19 cellular contexts compared by ENCODE assay signal in genomic region chr22:47457509-47458300, GRCh38.
DNase-seq lines count a peak whose midpoint lies in the region; ATAC-seq and TF ChIP-seq lines count a peak whose summit lies in the region.
"Had no signal": no experiment of that assay in that cellular context is flagged by ENCODE, and none has a peak within 500 bp of the region (broad histone marks: within the 10 kb centered on the region; RNA-seq: fewer than 3 reads in every experiment).

No MANE protein-coding gene starts in this region.

- no peaks in the 10 kb centered on the region for H3K36me3 ChIP-seq in CD8-positive, alpha-beta T cell (ENCODE audit: insufficient read depth, low read length)
- no peaks in the 10 kb centered on the region for H3K36me3 ChIP-seq in colonic mucosa
- H3K36me3 ChIP-seq: BLaER1 had no signal

- in situ Hi-C loops in KBM-7 (cut with MboI; ENCODE audit: low pct_unique_long_range_greater_than_20kb, low sequenced_read_pairs): no loop called here

- intact Hi-C loops in CD8-positive, alpha-beta T cell (cut with DNase I, micrococcal nuclease): no loop called here
- intact Hi-C loops in colonic mucosa (cut with DNase I) (no loop called here), posterior vena cava (cut with DNase I) (no loop called here)

- DNase-seq in CD8-positive, alpha-beta T cell: no peak
- DNase-seq in colonic mucosa (peak; percentile 2), posterior vena cava (ENCODE audit: low spot score) (peak; percentile 80), KBM-7 (no peak), NCI-H1694 treated with DMSO at 0.1 percent for 48 hours (lab: John Stamatoyannopoulos, UW) (no peak), NOMO-1 (lab: John Stamatoyannopoulos, UW; ENCODE audit: unreplicated experiment in 2 of 2) (no peak)
- DNase-seq: CD4-positive, CD25-positive, alpha-beta regulatory T cell; CD8-positive, alpha-beta memory T cell; DMS53; DMS79 treated with DMSO at 0.1 percent for 48 hours; GF-D8; H9 had no signal

- H3K27ac Mint-ChIP-seq in CD8-positive, alpha-beta T cell: peak overlapping the region; percentile 32
- H3K27ac Mint-ChIP-seq: B cell; CD4-positive, CD25-positive, alpha-beta regulatory T cell; CD8-positive, alpha-beta memory T cell; GM23338; H9 had no signal

- CTCF ChIA-PET in CD8-positive, alpha-beta T cell (lab: Charles Lee): no interaction called here

- no peaks in the 10 kb centered on the region for H3K9me3 ChIP-seq in CD8-positive, alpha-beta T cell (ENCODE audit: low read length)
- no peaks in the 10 kb centered on the region for H3K9me3 ChIP-seq in colonic mucosa
- H3K9me3 ChIP-seq in iPS-18c (ENCODE audit: control insufficient read depth, insufficient read depth, low read length): peaks cover 51% of the 10 kb centered on the region

- no peaks in the 10 kb centered on the region for H3K27me3 ChIP-seq in CD8-positive, alpha-beta T cell (ENCODE audit: insufficient read depth, low read length)
- H3K27me3 ChIP-seq in colonic mucosa: no peaks in the 10 kb centered on the region
- H3K27me3 ChIP-seq: BLaER1 had no signal

- peaks cover 10% of the 10 kb centered on the region for H3K9me3 Mint-ChIP-seq in CD8-positive, alpha-beta T cell

- H3K4me3 ChIP-seq in CD8-positive, alpha-beta T cell (ENCODE audit: low read depth, low read length): no peak overlapping the region
- H3K4me3 ChIP-seq in colonic mucosa: no peak overlapping the region
- H3K4me3 ChIP-seq in iPS-18c (ENCODE audit: insufficient read depth, low read depth, low read length): peak overlapping the region; percentile 28; the same call in 1 of the 2 replicates
- H3K4me3 ChIP-seq: BLaER1, GM23338 had no signal

- no peak overlapping the region for H3K27ac ChIP-seq in CD8-positive, alpha-beta T cell (ENCODE audit: low read depth, low read length)
- no peak overlapping the region for H3K27ac ChIP-seq in colonic mucosa
- H3K27ac ChIP-seq: 22Rv1, BLaER1, C4-2B had no signal

- H3K4me3 Mint-ChIP-seq in CD8-positive, alpha-beta T cell: no peak overlapping the region
- H3K4me3 Mint-ChIP-seq: B cell; CD4-positive, CD25-positive, alpha-beta regulatory T cell; CD8-positive, alpha-beta memory T cell; GM23338; H9 had no signal

- no peaks in the 10 kb centered on the region for H3K4me1 ChIP-seq in CD8-positive, alpha-beta T cell (ENCODE audit: insufficient read depth, low read length)
- no peaks in the 10 kb centered on the region for H3K4me1 ChIP-seq in colonic mucosa
- H3K4me1 ChIP-seq: BLaER1 had no signal

- TF ChIP-seq CTCF in CD8-positive, alpha-beta T cell (IDR thresholded peaks at IDR 0.05): no peak
- TF ChIP-seq CTCF in colonic mucosa (IDR thresholded peaks at IDR 0.05): no peak

- no peak overlapping the region for H3K9ac ChIP-seq in colonic mucosa (ENCODE audit: low read depth in 2 of 2, low read length in 2 of 2)
- H3K9ac ChIP-seq: BLaER1 had no signal

- ATAC-seq in CD8-positive, alpha-beta T cell: no peak
- ATAC-seq: GM23338, HCT116 had no signal

- peaks cover 2% of the 10 kb centered on the region for H3K27me3 Mint-ChIP-seq in CD8-positive, alpha-beta T cell (ENCODE audit: low read depth)
- H3K27me3 Mint-ChIP-seq: B cell; CD8-positive, alpha-beta memory T cell had no signal

- POLR2A ChIA-PET in CD8-positive, alpha-beta T cell (lab: Charles Lee): no interaction called here

- H3K4me1 Mint-ChIP-seq in CD8-positive, alpha-beta T cell (ENCODE audit: low read depth): no peaks in the 10 kb centered on the region
- H3K4me1 Mint-ChIP-seq: B cell; CD4-positive, CD25-positive, alpha-beta regulatory T cell; CD8-positive, alpha-beta memory T cell; GM23338; H9 had no signal

- H3K36me3 Mint-ChIP-seq in CD8-positive, alpha-beta T cell: no peaks in the 10 kb centered on the region
- H3K36me3 Mint-ChIP-seq: CD4-positive, CD25-positive, alpha-beta regulatory T cell had no signal

Comparison
In these comparisons a context has a peak if more than half of its experiments do, and no peak if none do; other contexts are left out.
1. DNase-seq: peak in colonic mucosa (single experiment) and posterior vena cava (single experiment); none in CD8-positive, alpha-beta T cell (0 of 7), KBM-7 (single experiment), NCI-H1694 treated with DMSO at 0.1 percent for 48 hours (single experiment) and NOMO-1 (0 of 2).